8 cellular contexts compared by ENCODE assay signal in the genomic region with DNA sequence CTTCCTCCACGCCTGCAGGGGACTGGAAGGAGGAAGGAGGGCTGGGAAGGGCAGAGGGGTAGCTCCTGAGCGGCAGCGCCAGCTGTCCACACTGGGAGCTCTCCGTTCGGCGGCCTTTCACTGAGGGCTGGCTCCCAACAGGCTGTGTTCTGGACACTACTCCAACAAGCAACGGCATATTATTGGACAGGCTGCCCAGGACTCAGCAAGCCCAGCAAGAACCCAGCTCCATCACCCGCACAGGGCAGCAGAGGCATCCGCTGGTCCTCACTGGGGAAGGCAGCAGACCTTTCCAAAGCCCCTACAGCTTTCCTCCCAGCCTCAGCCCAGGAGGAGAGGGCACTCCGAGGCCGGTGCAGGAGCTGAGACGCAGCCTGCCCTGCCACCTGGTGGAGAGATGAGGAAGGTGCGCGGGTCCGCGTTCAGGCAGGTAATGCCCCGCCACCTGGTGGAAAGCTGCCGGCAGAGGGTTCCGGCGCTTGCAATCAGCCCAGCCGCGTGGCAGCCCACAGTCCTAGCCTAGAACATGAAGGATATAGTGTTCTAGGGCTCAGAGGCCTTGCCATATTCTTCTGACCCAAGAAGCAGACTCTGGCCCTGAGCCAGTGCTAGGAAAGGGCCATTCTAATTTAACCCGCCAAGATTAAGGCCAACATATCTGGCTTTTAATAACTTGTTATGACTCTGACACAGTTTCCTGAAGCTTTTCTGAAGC.
A peak's percentile ranks its signal among the peaks of the same experiment; 100 is the strongest.
DNase-seq lines count a peak whose midpoint lies in the region; ATAC-seq and TF ChIP-seq lines count a peak whose summit lies in the region.

No MANE protein-coding gene starts in this region.

- POLR2A ChIA-PET in activated CD4-positive, alpha-beta T cell treated with anti-CD3 and anti-CD28 coated beads for 36 hours (lab: Charles Lee) = interaction anchor here (0.6 kb wide), 2 partner anchors 12 to 194 kb away, joined by 3 read pairs; no protein-coding TSS in a partner anchor

- H3K4me3 ChIP-seq in BE2C (ENCODE audit: low read depth, low read length) = no peak overlapping the region

- H3K27me3 Mint-ChIP-seq in activated CD4-positive, alpha-beta T cell treated with anti-CD3 and anti-CD28 coated beads for 36 hours = peaks cover 17% of the 10 kb centered on the region
- peaks cover 47% of the 10 kb centered on the region for H3K27me3 Mint-ChIP-seq in chondrocyte (ENCODE audit: low read depth)

- H3K4me3 Mint-ChIP-seq in activated CD4-positive, alpha-beta T cell treated with anti-CD3 and anti-CD28 coated beads for 36 hours = no peak overlapping the region
- H3K4me3 Mint-ChIP-seq in chondrocyte (ENCODE audit: unreplicated experiment) = no peak overlapping the region

- DNase-seq in BE2C (peak; percentile 93), GM19238 (ENCODE audit: insufficient read length, low spot score) (peak; percentile 84), NCI-H446 (lab: John Stamatoyannopoulos, UW) (peak; percentile 6 to 77), chondrocyte (ENCODE audit: low spot score) (no peak), left lobe of liver (ENCODE audit: low spot score) (peak; percentile 90)
- DNase-seq in activated CD4-positive, alpha-beta T cell treated with anti-CD3 and anti-CD28 coated beads for 36 hours = peak; percentile 95
- DNase-seq in stimulated activated CD4-positive, alpha-beta T cell treated with anti-CD3 and anti-CD28 coated beads, Interleukin-4, amount 100 ng/mL, for 1 hour = peak; percentile 91

- peak; percentile 95 for ATAC-seq in HG03342 (IDR thresholded peaks at IDR 0.05; ENCODE audit: unreplicated experiment)
- peak; percentile 100 for ATAC-seq in activated CD4-positive, alpha-beta T cell treated with anti-CD3 and anti-CD28 coated beads for 36 hours
- ATAC-seq in left lobe of liver = peak; percentile 100

- CTCF ChIA-PET in activated CD4-positive, alpha-beta T cell treated with anti-CD3 and anti-CD28 coated beads for 36 hours (lab: Charles Lee) = interaction anchor here (0.5 to 10.0 kb wide), 87 partner anchors 9 to 1723 kb away, joined by 3 to 186 read pairs (median 5); a partner anchor contains a TSS

- no peaks in the 10 kb centered on the region for H3K36me3 Mint-ChIP-seq in activated CD4-positive, alpha-beta T cell treated with anti-CD3 and anti-CD28 coated beads for 36 hours (ENCODE audit: low read depth)
- no peaks in the 10 kb centered on the region for H3K36me3 Mint-ChIP-seq in chondrocyte (ENCODE audit: low read depth)

- H3K4me1 Mint-ChIP-seq in activated CD4-positive, alpha-beta T cell treated with anti-CD3 and anti-CD28 coated beads for 36 hours = no peaks in the 10 kb centered on the region
- H3K4me1 Mint-ChIP-seq in chondrocyte (ENCODE audit: low read depth) = no peaks in the 10 kb centered on the region

- H3K36me3 ChIP-seq in BE2C = no peaks in the 10 kb centered on the region

- no peak overlapping the region for H3K27ac Mint-ChIP-seq in activated CD4-positive, alpha-beta T cell treated with anti-CD3 and anti-CD28 coated beads for 36 hours
- H3K27ac Mint-ChIP-seq in chondrocyte (ENCODE audit: unreplicated experiment) = no peak overlapping the region

- TF ChIP-seq CTCF in BE2C (IDR thresholded peaks at IDR 0.05; ENCODE audit: low read depth, low read length) = peak; percentile 100
- TF ChIP-seq CTCF in chondrocyte (IDR thresholded peaks at IDR 0.05) = peak; percentile 100

- H3K27me3 ChIP-seq in BE2C = no peaks in the 10 kb centered on the region

- H3K9me3 Mint-ChIP-seq in activated CD4-positive, alpha-beta T cell treated with anti-CD3 and anti-CD28 coated beads for 36 hours (ENCODE audit: low read depth) = no peaks in the 10 kb centered on the region
- no peaks in the 10 kb centered on the region for H3K9me3 Mint-ChIP-seq in chondrocyte (ENCODE audit: low read depth)

- intact Hi-C loops in activated CD4-positive, alpha-beta T cell treated with anti-CD3 and anti-CD28 coated beads for 36 hours (cut with DNase I, micrococcal nuclease) = loop anchor here (1.0 to 10.0 kb wide), 6 partner anchors 104 to 193 kb away; no protein-coding TSS in a partner anchor

- no peaks in the 10 kb centered on the region for H3K9me3 ChIP-seq in BE2C

- H3K4me1 ChIP-seq in BE2C = no peaks in the 10 kb centered on the region; the same call in 1 of the 2 replicates
